ENCODE assay signal across 5 cellular contexts in genomic region chr3:56962922-56963321, GRCh38.
"Had no signal": no experiment of that assay in that cellular context is flagged by ENCODE, and none has a peak within 500 bp of the region (broad histone marks: within the 10 kb centered on the region; RNA-seq: fewer than 3 reads in every experiment).

No MANE protein-coding gene starts in this region.

- H3K4me2 ChIP-seq: GM23338 had no signal

- DNase-seq: H9, HCEC 1CT, KG1 had no signal

- ATAC-seq: GM23338 had no signal

- H3K4me3 ChIP-seq: GM23338 had no signal

- H3K27ac Mint-ChIP-seq: GM23338, H9 had no signal

- H2AFZ ChIP-seq: GM23338 had no signal

- H3K9me3 Mint-ChIP-seq: H9 had no signal

- H3K4me3 Mint-ChIP-seq: GM23338, H9, IgD-negative memory B cell had no signal
